20 cellular contexts compared by ENCODE assay signal in genomic region chr2:215716971-215717370, GRCh38.
DNase-seq lines count a peak whose midpoint lies in the region; TF ChIP-seq lines count a peak whose summit lies in the region.
"Had no signal": no experiment of that assay in that cellular context is flagged by ENCODE, and none has a peak within 500 bp of the region (broad histone marks: within the 10 kb centered on the region; RNA-seq: fewer than 3 reads in every experiment).

No MANE protein-coding gene starts in this region.

- peak overlapping the region; percentile 13 for H2AK5ac ChIP-seq in trophoblast cell (ENCODE audit: low read length)

- no peak overlapping the region for H4K12ac ChIP-seq in trophoblast cell (ENCODE audit: low read depth, low read length)

- peak overlapping the region; percentile 55 for H4K91ac ChIP-seq in trophoblast cell (ENCODE audit: low read depth, low read length)

- H3K79me1 ChIP-seq in trophoblast cell (ENCODE audit: low read length), result peaks cover 21% of the 10 kb centered on the region

- in situ Hi-C loops in mammary epithelial cell (cut with MboI; ENCODE audit: low sequenced_read_pairs in 2 of 2), result no loop called here

- H3K36me3 ChIP-seq in mammary epithelial cell (ENCODE audit: insufficient read depth, low read length) (no peaks in the 10 kb centered on the region), breast epithelium (no peaks in the 10 kb centered on the region), trophoblast cell (ENCODE audit: control insufficient read depth in 1 of 2, insufficient read depth in 2 of 2, low read length in 2 of 2) (no peaks in the 10 kb centered on the region)

- H3K27ac ChIP-seq in mammary epithelial cell (ENCODE audit: insufficient read depth, low read depth, low read length), result no peak overlapping the region
- H3K27ac ChIP-seq in breast epithelium, result peak overlapping the region in 1 of 2 donors; percentile 68
- H3K27ac ChIP-seq in trophoblast cell (ENCODE audit: low read depth, low read length), result no peak overlapping the region
- H3K27ac ChIP-seq: 22Rv1 had no signal

- H3K4me2 ChIP-seq in mammary epithelial cell (ENCODE audit: insufficient read depth, low read depth, low read length) (no peak overlapping the region), trophoblast cell (ENCODE audit: low read length) (no peak overlapping the region)
- H3K4me2 ChIP-seq: GM23338 had no signal

- H3K9me3 ChIP-seq in mammary epithelial cell (replicated peaks; ENCODE audit: insufficient read depth, low read length), result no peaks in the 10 kb centered on the region
- no peaks in the 10 kb centered on the region for H3K9me3 ChIP-seq in breast epithelium
- no peaks in the 10 kb centered on the region for H3K9me3 ChIP-seq in trophoblast cell (ENCODE audit: insufficient read depth, low read depth, low read length)

- peak overlapping the region; percentile 12 for H3K4ac ChIP-seq in trophoblast cell (ENCODE audit: low read depth, low read length)

- TF ChIP-seq CTCF in mammary epithelial cell (conservative IDR thresholded peaks at IDR 0.05 in 1 of 2, IDR thresholded peaks at IDR 0.05 in 1 of 2; ENCODE audit: extremely low read depth in 1 of 2, insufficient read depth in 1 of 2, low read depth in 1 of 2, low read length in 2 of 2), result no peak
- TF ChIP-seq CTCF in breast epithelium (IDR thresholded peaks at IDR 0.05), result no peak
- no peak for TF ChIP-seq CTCF in fibroblast of mammary gland (conservative IDR thresholded peaks at IDR 0.05; ENCODE audit: control insufficient read depth, insufficient read depth, low read depth, low read length)

- no peak overlapping the region for H2AFZ ChIP-seq in mammary epithelial cell (ENCODE audit: low read depth, low read length)
- no peak overlapping the region for H2AFZ ChIP-seq in trophoblast cell (ENCODE audit: insufficient read depth, low read length, poor library complexity)
- H2AFZ ChIP-seq: GM23338 had no signal

- peak overlapping the region; percentile 63 for H2BK12ac ChIP-seq in trophoblast cell (ENCODE audit: low read length)

- H3K4me1 ChIP-seq in mammary epithelial cell (ENCODE audit: insufficient read depth, low read length) (peaks cover 10% of the 10 kb centered on the region), breast epithelium (no peaks in the 10 kb centered on the region), trophoblast cell (ENCODE audit: control insufficient read depth in 1 of 2, insufficient read depth in 2 of 2, low read length in 2 of 2) (peaks cover 3 to 4% of the 10 kb centered on the region in 2 experiments)

- H3K23ac ChIP-seq in trophoblast cell (ENCODE audit: low read length), result no peak overlapping the region

- CTCF ChIA-PET in mammary epithelial cell (lab: Charles Lee; ENCODE audit: low non-redundant PET), result no interaction called here

- H3K14ac ChIP-seq in trophoblast cell (ENCODE audit: low read length), result peak overlapping the region; percentile 53

- no peak overlapping the region for H3K18ac ChIP-seq in trophoblast cell (ENCODE audit: low read length)

- H3K4me3 ChIP-seq in mammary epithelial cell (replicated peaks in 1 of 3; ENCODE audit: insufficient read depth in 1 of 3, low read depth in 2 of 3, low read length in 3 of 3) (no peak overlapping the region), breast epithelium (no peak overlapping the region), fibroblast of mammary gland (ENCODE audit: control insufficient read depth, low read depth, low read length) (no peak overlapping the region), trophoblast cell (ENCODE audit: low read depth, low read length) (no peak overlapping the region)
- H3K4me3 ChIP-seq: GM23338 had no signal

- no peak for TF ChIP-seq POLR2A in breast epithelium (IDR thresholded peaks at IDR 0.05)

- no peak overlapping the region for H3K9ac ChIP-seq in mammary epithelial cell (ENCODE audit: insufficient read depth, low read length)
- no peak overlapping the region for H3K9ac ChIP-seq in trophoblast cell (ENCODE audit: low read length)

- H3K79me2 ChIP-seq in mammary epithelial cell (ENCODE audit: insufficient read depth, low read length) (no peaks in the 10 kb centered on the region), trophoblast cell (ENCODE audit: control insufficient read depth, insufficient read depth, low read length, poor library complexity) (peaks cover 4% of the 10 kb centered on the region)

- no peak overlapping the region for H4K8ac ChIP-seq in trophoblast cell (ENCODE audit: low read depth, low read length)

- DNase-seq in mammary epithelial cell (peak; percentile 78), breast epithelium (ENCODE audit: low spot score in 2 of 2) (no peak), fibroblast of mammary gland (ENCODE audit: low read depth) (peak; percentile 87), trophoblast cell (no peak), glomerular visceral epithelial cell (ENCODE audit: extremely low spot score) (no peak), RPMI8226 (no peak), NCI-H1694 treated with DMSO at 0.1 percent for 48 hours (lab: John Stamatoyannopoulos, UW) (no peak)
- no peak for DNase-seq in activated naive CD4-positive, alpha-beta T cell treated with Interleukin-2 at 50 U/mL for 16 hours
- DNase-seq: DND-41, GDM1, HCEC 1CT, KBM-7, NCI-H187, NCI-H2107, NCI-H2227 treated with DMSO at 0.1 percent for 48 hours, NCI-H510A treated with DMSO at 0.1 percent for 48 hours, NCI-H774, Right ventricle myocardium superior had no signal

- H3K27me3 ChIP-seq in mammary epithelial cell (ENCODE audit: insufficient read depth, low read length) (no peaks in the 10 kb centered on the region), breast epithelium (no peaks in the 10 kb centered on the region), trophoblast cell (ENCODE audit: insufficient read depth, low read length) (no peaks in the 10 kb centered on the region)

- dilution Hi-C loops in mammary epithelial cell (cut with HindIII; ENCODE audit: low sequenced_read_pairs), result no loop called here

- intact Hi-C loops in mammary epithelial cell (cut with micrococcal nuclease), result no loop called here
- intact Hi-C loops in breast epithelium (cut with DNase I; ENCODE audit: low total_unique reads), result no loop called here

- no TSS peak for BruUV-seq in mammary epithelial cell (replicated peaks; lab: Mats Ljungman, UMichigan)

- H4K20me1 ChIP-seq in mammary epithelial cell (ENCODE audit: insufficient read depth, low read length), result no peaks in the 10 kb centered on the region

- WGBS in mammary epithelial cell (ENCODE audit: low coverage, missing lambda C conversion rate), result 96% methylated on average over 5 of the region's 5 CpGs
- WGBS in trophoblast cell (ENCODE audit: extremely low coverage, insufficient coverage, insufficient read length), result no CpG with 5 or more reads among the region's 5 CpGs

- peak overlapping the region; percentile 33 for H2BK5ac ChIP-seq in trophoblast cell (ENCODE audit: low read depth, low read length, poor library complexity)

- peak overlapping the region; percentile 8 for H2BK120ac ChIP-seq in trophoblast cell (ENCODE audit: insufficient read depth, low read length, poor library complexity)

Comparison
In these comparisons a context has a peak if more than half of its experiments do, and no peak if none do; other contexts are left out.
1. DNase-seq: peak in mammary epithelial cell (single experiment) and fibroblast of mammary gland (single experiment); none in breast epithelium (0 of 2), trophoblast cell (0 of 2), glomerular visceral epithelial cell (single experiment), RPMI8226 (single experiment), activated naive CD4-positive, alpha-beta T cell treated with Interleukin-2 at 50 U/mL for 16 hours (single experiment) and NCI-H1694 treated with DMSO at 0.1 percent for 48 hours (single experiment).